In genomic region chr1:6683434-6683833, GRCh38 we compare ENCODE assay signal across 24 cellular contexts. TPM values are rescaled to one million over a fixed set of nuclear protein-coding genes. Genes with fewer than 3 reads are reported as not detected.
DNase-seq lines count a peak whose midpoint lies in the region; ATAC-seq, FAIRE-seq and TF ChIP-seq lines count a peak whose summit lies in the region.
"Had no signal": no experiment of that assay in that cellular context is flagged by ENCODE, and none has a peak within 500 bp of the region (broad histone marks: within the 10 kb centered on the region; RNA-seq: fewer than 3 reads in every experiment).

No MANE protein-coding gene starts in this region.

- peak overlapping the region; percentile 55; the same call in 1 of the 3 replicates for H2BK15ac ChIP-seq in IMR-90 (ENCODE audit: low read depth, low read length)

- no peak overlapping the region for H2AFZ ChIP-seq in IMR-90 (replicated peaks; ENCODE audit: low read length, poor library complexity)
- no peak overlapping the region for H2AFZ ChIP-seq in K562 (ENCODE audit: low read depth, low read length)
- H2AFZ ChIP-seq: PC-9 had no signal

- peaks cover 4 to 9% of the 10 kb centered on the region in 2 donors for H3K36me3 Mint-ChIP-seq in activated T-cell treated with anti-CD3 and anti-CD28 coated beads, Interleukin-2, amount 50 U/mL, for 72 hours (ENCODE audit: insufficient read depth in 2 of 2)
- peaks cover 54% of the 10 kb centered on the region for H3K36me3 Mint-ChIP-seq in activated T-cell treated with anti-CD3 and anti-CD28 coated beads, Interleukin-2, amount 50 U/mL, for 24 hours (ENCODE audit: low read depth)

- peak; percentile 37 to 83 for ATAC-seq in activated T-cell treated with anti-CD3 and anti-CD28 coated beads, Interleukin-2, amount 50 U/mL, for 72 hours (replicated peaks in 1 of 2)
- ATAC-seq in IMR-90 (ENCODE audit: low read depth) (no peak), K562 (peak; percentile 19; the same call in 1 of the 3 replicates), GM21737 (IDR thresholded peaks at IDR 0.05; ENCODE audit: unreplicated experiment) (no peak)
- peak; percentile 26 for ATAC-seq in stimulated activated naive CD8-positive, alpha-beta T cell treated with anti-CD3 and anti-CD28 coated beads, Interleukin-15, amount 100 ng/mL, for 72 hours

- no peak overlapping the region for H3K4me3 Mint-ChIP-seq in activated T-cell treated with anti-CD3 and anti-CD28 coated beads, Interleukin-2, amount 50 U/mL, for 72 hours
- H3K4me3 Mint-ChIP-seq in activated T-cell treated with anti-CD3 and anti-CD28 coated beads, Interleukin-2, amount 50 U/mL, for 24 hours = no peak overlapping the region
- no peak overlapping the region for H3K4me3 Mint-ChIP-seq in stimulated activated naive CD8-positive, alpha-beta T cell treated with anti-CD3 and anti-CD28 coated beads, Interleukin-15, amount 100 ng/mL, for 72 hours
- H3K4me3 Mint-ChIP-seq: CD4-positive, alpha-beta memory T cell had no signal

- H3K9me1 ChIP-seq in IMR-90 (ENCODE audit: insufficient read depth, low read length) (peaks cover 10% of the 10 kb centered on the region), K562 (ENCODE audit: control insufficient read depth, insufficient read depth, low read length) (no peaks in the 10 kb centered on the region)

- DNase-seq in activated T-cell treated with anti-CD3 and anti-CD28 coated beads, Interleukin-2, amount 50 U/mL, for 72 hours = peak in 1 of 2 donors; percentile 5
- no peak for DNase-seq in activated T-cell treated with anti-CD3 and anti-CD28 coated beads, Interleukin-2, amount 50 U/mL, for 24 hours
- DNase-seq in IMR-90 (no peak), K562 (ENCODE audit: extremely low read depth in 1 of 4, low spot score in 3 of 4) (no peak), T-helper 9 cell (no peak)
- DNase-seq in stimulated activated naive CD8-positive, alpha-beta T cell treated with anti-CD3 and anti-CD28 coated beads, Interleukin-15, amount 100 ng/mL, for 72 hours = no peak
- DNase-seq: C1 segment of cervical spinal cord; CD4-positive, alpha-beta memory T cell; COR-L47; HCEC 1CT; Karpas-422; NCI-H1092; NCI-H1417 treated with DMSO at 0.1 percent for 48 hours; NCI-H1694 treated with DMSO at 0.1 percent for 48 hours; NCI-H2081; NCI-H2227 treated with DMSO at 0.1 percent for 48 hours; NCI-H526 treated with DMSO at 0.1 percent for 48 hours; PC-9; Right ventricle myocardium superior had no signal

- dilution Hi-C loops in IMR-90 (cut with HindIII; ENCODE audit: low sequenced_read_pairs, unreplicated experiment) = no loop called here

- H3K36me3 ChIP-seq in IMR-90 (ENCODE audit: control insufficient read depth, insufficient read depth, low read length) (peaks cover 8% of the 10 kb centered on the region), K562 (ENCODE audit: control insufficient read depth, insufficient read depth, low read length) (peaks cover 78% of the 10 kb centered on the region)

- H3K18ac ChIP-seq in IMR-90 (ENCODE audit: low read depth, low read length) = no peak overlapping the region

- H3K4ac ChIP-seq in IMR-90 (ENCODE audit: low read depth, low read length) = no peak overlapping the region

- no peak overlapping the region for H4K91ac ChIP-seq in IMR-90 (ENCODE audit: insufficient read depth, low read depth, low read length)

- no peak overlapping the region for H3K27ac Mint-ChIP-seq in activated T-cell treated with anti-CD3 and anti-CD28 coated beads, Interleukin-2, amount 50 U/mL, for 72 hours
- no peak overlapping the region for H3K27ac Mint-ChIP-seq in activated T-cell treated with anti-CD3 and anti-CD28 coated beads, Interleukin-2, amount 50 U/mL, for 24 hours
- H3K27ac Mint-ChIP-seq in stimulated activated naive CD8-positive, alpha-beta T cell treated with anti-CD3 and anti-CD28 coated beads, Interleukin-15, amount 100 ng/mL, for 72 hours = no peak overlapping the region
- H3K27ac Mint-ChIP-seq: CD4-positive, alpha-beta memory T cell had no signal

- H3K9me3 ChIP-seq in IMR-90 (ENCODE audit: control insufficient read depth, insufficient read depth, low read length) (no peaks in the 10 kb centered on the region), K562 (replicated peaks; ENCODE audit: control insufficient read depth, insufficient read depth, low read depth, low read length) (no peaks in the 10 kb centered on the region)
- H3K9me3 ChIP-seq: SJSA1 had no signal

- H2BK120ac ChIP-seq in IMR-90 (ENCODE audit: low read depth, low read length) = no peak overlapping the region

- no peaks in the 10 kb centered on the region for H3K27me3 Mint-ChIP-seq in activated T-cell treated with anti-CD3 and anti-CD28 coated beads, Interleukin-2, amount 50 U/mL, for 72 hours (ENCODE audit: low read depth)
- no peaks in the 10 kb centered on the region for H3K27me3 Mint-ChIP-seq in activated T-cell treated with anti-CD3 and anti-CD28 coated beads, Interleukin-2, amount 50 U/mL, for 24 hours
- no peaks in the 10 kb centered on the region for H3K27me3 Mint-ChIP-seq in stimulated activated naive CD8-positive, alpha-beta T cell treated with anti-CD3 and anti-CD28 coated beads, Interleukin-15, amount 100 ng/mL, for 72 hours
- H3K27me3 Mint-ChIP-seq: CD4-positive, alpha-beta memory T cell had no signal

- BruUV-seq in IMR-90 (replicated peaks; lab: Mats Ljungman, UMichigan) (no TSS peak), K562 (replicated peaks; lab: Mats Ljungman, UMichigan) (no TSS peak)

- H3K4me2 ChIP-seq in IMR-90 (ENCODE audit: low read depth, low read length) (no peak overlapping the region), K562 (ENCODE audit: insufficient read depth, low read length) (no peak overlapping the region)
- H3K4me2 ChIP-seq: PC-9 had no signal

- H2BK20ac ChIP-seq in IMR-90 (ENCODE audit: low read depth, low read length) = peak overlapping the region; percentile 14; the same call in 1 of the 2 replicates

- H3K4me3 ChIP-seq in IMR-90 (ENCODE audit: insufficient read depth, low read depth, low read length) = no peak overlapping the region
- no peak overlapping the region for H3K4me3 ChIP-seq in K562
- H3K4me3 ChIP-seq: PC-9, SJSA1 had no signal

- no peak overlapping the region for H2AK5ac ChIP-seq in IMR-90 (ENCODE audit: low read depth, low read length)

- intact Hi-C loops in IMR-90 (cut with micrococcal nuclease) = no loop called here
- intact Hi-C loops in K562 (cut with micrococcal nuclease) = no loop called here

- H4K5ac ChIP-seq in IMR-90 (ENCODE audit: low read depth, low read length) = no peak overlapping the region

- H2AK9ac ChIP-seq in IMR-90 (replicated peaks; ENCODE audit: low read depth, low read length, poor library complexity) = no peak overlapping the region

- POLR2A ChIA-PET in IMR-90 (lab: Charles Lee; ENCODE audit: unreplicated experiment) (no interaction called here), K562 (lab: Yijun Ruan, JAX) (interaction anchor here (0.9 to 2.4 kb wide), 5 partner anchors 10 to 101 kb away, joined by 3 to 13 read pairs (median 3); partner anchors contain the start of gene CAMTA1)

- H3K4me1 Mint-ChIP-seq in activated T-cell treated with anti-CD3 and anti-CD28 coated beads, Interleukin-2, amount 50 U/mL, for 72 hours (ENCODE audit: low read depth) = peaks cover 12% of the 10 kb centered on the region
- peaks cover 14% of the 10 kb centered on the region for H3K4me1 Mint-ChIP-seq in activated T-cell treated with anti-CD3 and anti-CD28 coated beads, Interleukin-2, amount 50 U/mL, for 24 hours (ENCODE audit: low read depth)
- peaks cover 2% of the 10 kb centered on the region for H3K4me1 Mint-ChIP-seq in stimulated activated naive CD8-positive, alpha-beta T cell treated with anti-CD3 and anti-CD28 coated beads, Interleukin-15, amount 100 ng/mL, for 72 hours

- H3K14ac ChIP-seq in IMR-90 (replicated peaks; ENCODE audit: low read depth, low read length) = no peak overlapping the region

- 0 out of 2 replicates have a peak overlapping the region, but pooled peaks have one; percentile 13 for H3K23ac ChIP-seq in IMR-90 (ENCODE audit: low read depth, low read length)

- H3K9ac ChIP-seq in IMR-90 (ENCODE audit: low read depth, low read length) (no peak overlapping the region), K562 (ENCODE audit: insufficient read depth in 1 of 2, low read depth in 2 of 2, low read length in 2 of 2) (no peak overlapping the region)

- no peak for TF ChIP-seq RAD21 in IMR-90 (IDR thresholded peaks at IDR 0.05; ENCODE audit: low read length)
- no peak for TF ChIP-seq RAD21 in K562 (CRISPR knock-in tag; conservative IDR thresholded peaks at IDR 0.05 in 1 of 2, IDR thresholded peaks at IDR 0.05 in 1 of 2)

- no peaks in the 10 kb centered on the region for H3K9me3 Mint-ChIP-seq in activated T-cell treated with anti-CD3 and anti-CD28 coated beads, Interleukin-2, amount 50 U/mL, for 72 hours
- H3K9me3 Mint-ChIP-seq in activated T-cell treated with anti-CD3 and anti-CD28 coated beads, Interleukin-2, amount 50 U/mL, for 24 hours = no peaks in the 10 kb centered on the region
- H3K9me3 Mint-ChIP-seq in stimulated activated naive CD8-positive, alpha-beta T cell treated with anti-CD3 and anti-CD28 coated beads, Interleukin-15, amount 100 ng/mL, for 72 hours = no peaks in the 10 kb centered on the region

- WGBS in IMR-90 (ENCODE audit: extremely low coverage in 2 of 2, insufficient read length in 1 of 2), 2 experiments = no CpG with 5 or more reads among the region's 3 CpGs
- 97% methylated on average over 3 of the region's 3 CpGs for WGBS in K562 (ENCODE audit: insufficient coverage, low coverage, missing lambda C conversion rate)

- TF ChIP-seq EP300 in K562 (IDR thresholded peaks at IDR 0.05; ENCODE audit: low read length) = no peak

- no peak overlapping the region for H3K56ac ChIP-seq in IMR-90 (ENCODE audit: extremely low read depth, insufficient read depth, low read length)

- no peak overlapping the region for H4K8ac ChIP-seq in IMR-90 (ENCODE audit: low read depth in 2 of 2, low read length in 2 of 2)

- no peak for FAIRE-seq in K562 (lab: Jason Lieb, UNC)
- FAIRE-seq: G401.6, GM12891, H1 had no signal

- H4K20me1 ChIP-seq in IMR-90 (ENCODE audit: insufficient read depth, low read length) (peaks cover 4% of the 10 kb centered on the region; the same call in 1 of the 2 replicates), K562 (replicated peaks; ENCODE audit: control insufficient read depth, insufficient read depth, low read length) (peaks cover 3% of the 10 kb centered on the region; the same call in 1 of the 2 replicates)

- no peak overlapping the region for H2BK5ac ChIP-seq in IMR-90 (ENCODE audit: low read depth, low read length, poor library complexity, severe bottlenecking)

- no peak for TF ChIP-seq CTCF in IMR-90 (conservative IDR thresholded peaks at IDR 0.05; ENCODE audit: low read depth, low read length)
- no peak for TF ChIP-seq CTCF in K562 (IDR thresholded peaks at IDR 0.05 in 2 of 3, conservative IDR thresholded peaks at IDR 0.05 in 1 of 3; ENCODE audit: insufficient read depth in 2 of 3, low read depth in 1 of 3, low read length in 3 of 3)

- peaks cover 70% of the 10 kb centered on the region for H3K79me2 ChIP-seq in K562 (ENCODE audit: control insufficient read depth, insufficient read depth, low read length)

- CTCF ChIA-PET in IMR-90 (lab: Yijun Ruan, JAX) = no interaction called here
- CTCF ChIA-PET in K562 (lab: Yijun Ruan, JAX; ENCODE audit: low intra/inter-chr PET ratio) = no interaction called here

- no peak for TF ChIP-seq POLR2A in IMR-90 (IDR thresholded peaks at IDR 0.05; ENCODE audit: low read depth, low read length)
- TF ChIP-seq POLR2A in K562 (conservative IDR thresholded peaks at IDR 0.05) = no peak

- in situ Hi-C loops in IMR-90 (cut with MboI; ENCODE audit: low sequenced_read_pairs) = no loop called here
- in situ Hi-C loops in K562 (cut with MboI) = no loop called here

- H3K27ac ChIP-seq in IMR-90 (ENCODE audit: insufficient read depth, low read length) (no peak overlapping the region), K562 (ENCODE audit: extremely low read depth, low read depth, low read length) (no peak overlapping the region)
- H3K27ac ChIP-seq: PC-9, SJSA1 had no signal

- H3K4me1 ChIP-seq in IMR-90 (ENCODE audit: control insufficient read depth, insufficient read depth, low read length) (peaks cover 7% of the 10 kb centered on the region), K562 (replicated peaks in 1 of 2; ENCODE audit: control insufficient read depth in 2 of 2, insufficient read depth in 2 of 2, low read length in 2 of 2) (0 out of 5 replicates have a peak, but pooled peaks cover 0 to under 1% of the 10 kb centered on the region in 2 experiments)

- H3K27me3 ChIP-seq in IMR-90 (ENCODE audit: control insufficient read depth, insufficient read depth, low read length) (no peaks in the 10 kb centered on the region), K562 (ENCODE audit: control insufficient read depth in 2 of 2, insufficient read depth in 2 of 2, low read length in 2 of 2) (no peaks in the 10 kb centered on the region)
- H3K27me3 ChIP-seq: SJSA1 had no signal

- peaks cover 39 to 57% of the 10 kb centered on the region in 2 experiments for H3K79me1 ChIP-seq in IMR-90 (ENCODE audit: low read depth in 1 of 2, low read length in 2 of 2)

RNA-seq across cellular contexts. Expression of gene DNAJC11, which starts 18.2 kb away (rescaled TPM):
- 10 to 100 TPM; 39.7 to 56.0 TPM for total RNA-seq in activated T-cell treated with anti-CD3 and anti-CD28 coated beads, Interleukin-2, amount 50 U/mL, for 72 hours
- total RNA-seq in IMR-90 (2012; rRNA removed) = 38.7 and 41.7 TPM in 2 replicates
- 47.8 and 48.5 TPM in 2 replicates for polyA plus RNA-seq in IMR-90 (2012; rRNA removed)
- polyA plus RNA-seq in IMR-90 (2012; cell fraction: cytosol; rRNA removed) = 26.3 and 27.7 TPM in 2 replicates
- 81.9 and 90.2 TPM in 2 replicates for polyA plus RNA-seq in IMR-90 (2012; cell fraction: nucleus; rRNA removed; ENCODE audit: low replicate concordance)
- 233 and 279 TPM in 2 replicates for total RNA-seq in K562 (2011; cell fraction: chromatin; rRNA removed; ENCODE audit: low replicate concordance)
- total RNA-seq in K562 (2011; cell fraction: nucleolus; rRNA removed) = 86.2 and 87.8 TPM in 2 replicates
- 111 and 125 TPM in 2 replicates for total RNA-seq in K562 (2011; cell fraction: nucleoplasm; rRNA removed)
- 67.5 and 87.3 TPM in 2 replicates for total RNA-seq in K562 (2014; rRNA removed)
- total RNA-seq in K562 (2014; rRNA removed; fragmentation: Illumina TruSeq; extraction: Trizol) = 78.9 and 86.4 TPM in 2 replicates
- 76.6 and 81.4 TPM in 2 replicates for total RNA-seq in K562 (2015; rRNA removed; fragmentation: Illumina TruSeq; extraction: Trizol)
- 115 and 121 TPM in 2 replicates for total RNA-seq in K562 (2021)
- polyA plus RNA-seq in K562 (2011; rRNA removed) = 42.2 and 52.7 TPM in 2 replicates
- polyA plus RNA-seq in K562 (2011; cell fraction: cytosol; rRNA removed) = 36.5 and 45.3 TPM in 2 replicates
- 123 and 138 TPM in 2 replicates for polyA plus RNA-seq in K562 (2011; cell fraction: nucleus; rRNA removed)
- 48.9 and 134 TPM in 2 replicates for polyA plus RNA-seq in K562 (2012)
- 109 and 123 TPM in 2 replicates for polyA plus RNA-seq in K562 (2014; fragmentation: Illumina TruSeq; extraction: Trizol)
- 10 to 100 TPM; 14.1 to 23.2 TPM for polyA plus RNA-seq in K562 (2014; fragmentation: Nextera tagmentation; extraction: Ambion mirVana)
- polyA plus RNA-seq in K562 (2014; rRNA removed) = 79.0 and 81.4 TPM in 2 replicates
- polyA minus RNA-seq in K562 (2011; rRNA and poly(A)+ RNA removed) = 62.9 and 63.5 TPM in 2 replicates
- 33.0 and 35.0 TPM in 2 replicates for polyA minus RNA-seq in K562 (2011; cell fraction: cytosol; rRNA and poly(A)+ RNA removed)
- 33.3 and 61.1 TPM in 2 replicates for polyA minus RNA-seq in K562 (2011; cell fraction: nucleus; rRNA and poly(A)+ RNA removed)

RNA-seq across cellular contexts. Expression of gene THAP3, which starts 58.8 kb away (rescaled TPM):
- 10 to 100 TPM; 27.0 to 30.5 TPM for total RNA-seq in activated T-cell treated with anti-CD3 and anti-CD28 coated beads, Interleukin-2, amount 50 U/mL, for 72 hours
- total RNA-seq in IMR-90 (2012; rRNA removed) (13.9 and 14.2 TPM in 2 replicates), K562 (2014; rRNA removed) (31.2 and 37.6 TPM in 2 replicates), K562 (2014; rRNA removed; fragmentation: Illumina TruSeq; extraction: Trizol) (7.4 and 9.5 TPM in 2 replicates), K562 (2015; rRNA removed; fragmentation: Illumina TruSeq; extraction: Trizol) (23.3 and 24.4 TPM in 2 replicates), K562 (2021) (18.2 and 22.1 TPM in 2 replicates)
- polyA plus RNA-seq in IMR-90 (2012; rRNA removed) (14.9 and 16.0 TPM in 2 replicates), K562 (2011; rRNA removed) (12.7 and 18.9 TPM in 2 replicates), K562 (2014; fragmentation: Illumina TruSeq; extraction: Trizol) (20.0 and 23.0 TPM in 2 replicates), K562 (2014; fragmentation: Nextera tagmentation; extraction: Ambion mirVana) (1 to 10 TPM; 1.9 to 7.0 TPM), K562 (2014; rRNA removed) (28.1 and 29.3 TPM in 2 replicates)
- polyA plus RNA-seq in IMR-90 (2012; cell fraction: cytosol; rRNA removed) = 11.8 and 12.7 TPM in 2 replicates
- 23.2 and 37.1 TPM in 2 replicates for polyA plus RNA-seq in IMR-90 (2012; cell fraction: nucleus; rRNA removed; ENCODE audit: low replicate concordance)
- 24.8 and 79.9 TPM in 2 replicates for total RNA-seq in K562 (2011; cell fraction: chromatin; rRNA removed; ENCODE audit: low replicate concordance)
- total RNA-seq in K562 (2011; cell fraction: nucleolus; rRNA removed) = 69.4 and 79.1 TPM in 2 replicates
- total RNA-seq in K562 (2011; cell fraction: nucleoplasm; rRNA removed) = 43.9 and 44.6 TPM in 2 replicates
- 16.2 and 22.5 TPM in 2 replicates for polyA plus RNA-seq in K562 (2011; cell fraction: cytosol; rRNA removed)
- polyA plus RNA-seq in K562 (2011; cell fraction: nucleus; rRNA removed) = 26.7 and 33.4 TPM in 2 replicates
- 15.1 and 24.7 TPM in 2 replicates for polyA plus RNA-seq in K562 (2012)
- polyA minus RNA-seq in K562 (2011; rRNA and poly(A)+ RNA removed) = 9.4 and 10.5 TPM in 2 replicates
- 8.3 and 12.0 TPM in 2 replicates for polyA minus RNA-seq in K562 (2011; cell fraction: cytosol; rRNA and poly(A)+ RNA removed)
- 15.3 and 21.4 TPM in 2 replicates for polyA minus RNA-seq in K562 (2011; cell fraction: nucleus; rRNA and poly(A)+ RNA removed)

Comparison
In these comparisons a context has a peak if more than half of its experiments do, and no peak if none do; other contexts are left out.
1. ATAC-seq: peak in activated T-cell treated with anti-CD3 and anti-CD28 coated beads, Interleukin-2, amount 50 U/mL, for 72 hours (2 of 2), K562 (single experiment) and stimulated activated naive CD8-positive, alpha-beta T cell treated with anti-CD3 and anti-CD28 coated beads, Interleukin-15, amount 100 ng/mL, for 72 hours (single experiment); none in IMR-90 (single experiment) and GM21737 (single experiment).